18 cellular contexts compared by ENCODE assay signal in genomic region chr1:149993181-149993580, GRCh38. TPM values are rescaled to one million over a fixed set of nuclear protein-coding genes. Genes with fewer than 3 reads are reported as not detected.
DNase-seq lines count a peak whose midpoint lies in the region; ATAC-seq, FAIRE-seq and TF ChIP-seq lines count a peak whose summit lies in the region.
"Had no signal": no experiment of that assay in that cellular context is flagged by ENCODE, and none has a peak within 500 bp of the region (broad histone marks: within the 10 kb centered on the region; RNA-seq: fewer than 3 reads in every experiment).

No MANE protein-coding gene starts in this region.

- H3K4me3 Mint-ChIP-seq in activated naive CD8-positive, alpha-beta T cell treated with anti-CD3 and anti-CD28 coated beads, Interleukin-2, amount 50 U/mL, for 24 hours = no peak overlapping the region
- H3K4me3 Mint-ChIP-seq: CD4-positive, CD25-positive, alpha-beta regulatory T cell; CD8-positive, alpha-beta T cell had no signal

- peaks cover 100% of the 10 kb centered on the region for H3K79me2 ChIP-seq in GM23248 (ENCODE audit: insufficient read depth)

- H3K9me3 Mint-ChIP-seq in activated naive CD8-positive, alpha-beta T cell treated with anti-CD3 and anti-CD28 coated beads, Interleukin-2, amount 50 U/mL, for 24 hours = no peaks in the 10 kb centered on the region
- H3K9me3 Mint-ChIP-seq: CD4-positive, CD25-positive, alpha-beta regulatory T cell; CD8-positive, alpha-beta T cell had no signal

- H3K9ac ChIP-seq in GM23248 = no peak overlapping the region

- peaks cover 40% of the 10 kb centered on the region for H3K36me3 Mint-ChIP-seq in activated naive CD8-positive, alpha-beta T cell treated with anti-CD3 and anti-CD28 coated beads, Interleukin-2, amount 50 U/mL, for 24 hours (ENCODE audit: low read depth)

- H3K9me3 ChIP-seq in GM23248 (ENCODE audit: low read depth) = no peaks in the 10 kb centered on the region
- H3K9me3 ChIP-seq: Caco-2, HAP-1 had no signal

- peak; percentile 23 for DNase-seq in EH (ENCODE audit: low read depth)
- DNase-seq in GM23248 = no peak
- peak; percentile 32 for DNase-seq in M059J (ENCODE audit: low read depth)
- DNase-seq in activated naive CD8-positive, alpha-beta T cell treated with anti-CD3 and anti-CD28 coated beads, Interleukin-2, amount 50 U/mL, for 24 hours = no peak
- DNase-seq in EL = no peak
- DNase-seq in GM19239 (ENCODE audit: insufficient read length, low spot score) = no peak
- no peak for DNase-seq in GM13977 (ENCODE audit: low spot score)
- DNase-seq in central memory CD4-positive, alpha-beta T cell = no peak
- DNase-seq: C1 segment of cervical spinal cord; Caco-2; CD4-positive, CD25-positive, alpha-beta regulatory T cell; CD8-positive, alpha-beta T cell; DMS79; GOT3 had no signal

- H3K4me1 Mint-ChIP-seq in activated naive CD8-positive, alpha-beta T cell treated with anti-CD3 and anti-CD28 coated beads, Interleukin-2, amount 50 U/mL, for 24 hours = peaks cover 45% of the 10 kb centered on the region

- peaks cover 14% of the 10 kb centered on the region; the same call in 1 of the 2 replicates for H3K36me3 ChIP-seq in GM23248 (ENCODE audit: low read depth)
- H3K36me3 ChIP-seq: HAP-1 had no signal

- no peak for ATAC-seq in activated naive CD8-positive, alpha-beta T cell treated with anti-CD3 and anti-CD28 coated beads, Interleukin-2, amount 50 U/mL, for 24 hours
- ATAC-seq: CD8-positive, alpha-beta T cell had no signal

- in situ Hi-C loops in GM23248 (cut with MboI) (no loop called here), GM13977 (cut with MboI; ENCODE audit: low pct_unique_long_range_greater_than_20kb, low sequenced_read_pairs, unreplicated experiment) (no loop called here)

- H3K4me3 ChIP-seq in GM23248 = no peak overlapping the region
- H3K4me3 ChIP-seq: HAP-1 had no signal

- peaks cover 45% of the 10 kb centered on the region for H3F3A ChIP-seq in GM23248 (ENCODE audit: insufficient read depth)

- no peak for TF ChIP-seq CTCF in GM13977 (IDR thresholded peaks at IDR 0.05; ENCODE audit: extremely low read depth, insufficient read depth, missing control alignments)

- H3K27me3 ChIP-seq in GM23248 (replicated peaks; ENCODE audit: insufficient read depth) = no peaks in the 10 kb centered on the region

- H3K27ac Mint-ChIP-seq in activated naive CD8-positive, alpha-beta T cell treated with anti-CD3 and anti-CD28 coated beads, Interleukin-2, amount 50 U/mL, for 24 hours = peak overlapping the region; percentile 69
- H3K27ac Mint-ChIP-seq: CD4-positive, CD25-positive, alpha-beta regulatory T cell; CD8-positive, alpha-beta T cell had no signal

- H2AFZ ChIP-seq in GM23248 = no peak overlapping the region

- H3K4me1 ChIP-seq in GM23248 (ENCODE audit: insufficient read depth) = peaks cover 44% of the 10 kb centered on the region
- H3K4me1 ChIP-seq: HAP-1 had no signal

- H4K20me1 ChIP-seq in GM23248 (ENCODE audit: insufficient read depth) = peaks cover 18% of the 10 kb centered on the region

- WGBS in GM23248 (ENCODE audit: low coverage in 1 of 2, low lambda C conversion rate in 2 of 2, missing lambda C conversion rate in 2 of 2), 2 experiments = 32 to 39% methylated on average over 1 of the region's 1 CpG

- FAIRE-seq in GM19239 (lab: Jason Lieb, UNC) = no peak
- FAIRE-seq: G401.6, GM12892, H54 had no signal

- H3K27ac ChIP-seq in GM23248 = no peak overlapping the region

- H3K9me2 ChIP-seq in GM23248 (ENCODE audit: insufficient read depth) = no peaks in the 10 kb centered on the region

- no peaks in the 10 kb centered on the region for H3K27me3 Mint-ChIP-seq in activated naive CD8-positive, alpha-beta T cell treated with anti-CD3 and anti-CD28 coated beads, Interleukin-2, amount 50 U/mL, for 24 hours
- H3K27me3 Mint-ChIP-seq: CD4-positive, CD25-positive, alpha-beta regulatory T cell had no signal

- peak overlapping the region; percentile 5 for H3K4me2 ChIP-seq in GM23248 (ENCODE audit: unreplicated experiment)

RNA-seq across cellular contexts. Expression of gene OTUD7B, which starts 17.3 kb away (rescaled TPM):
- 20.1 and 20.2 TPM in 2 replicates for total RNA-seq in GM23248 (2014; rRNA removed; shearing (Covaris generic))
- 3.1 and 3.5 TPM in 2 replicates for polyA plus RNA-seq in GM23248 (2016; fragmentation: Nextera tagmentation; extraction: Ambion mirVana)
- total RNA-seq in M059J (2014; rRNA removed; shearing (Covaris generic)) = 8.2 and 17.1 TPM in 2 replicates

RNA-seq across cellular contexts. Expression of gene MTMR11, which starts 56.5 kb away (rescaled TPM):
- total RNA-seq in GM23248 (2014; rRNA removed; shearing (Covaris generic)) = 7.7 and 13.1 TPM in 2 replicates
- polyA plus RNA-seq in GM23248 (2016; fragmentation: Nextera tagmentation; extraction: Ambion mirVana) = 11.9 and 12.4 TPM in 2 replicates
- 6.1 and 8.3 TPM in 2 replicates for total RNA-seq in M059J (2014; rRNA removed; shearing (Covaris generic))

Comparison
In these comparisons a context has a peak if more than half of its experiments do, and no peak if none do; other contexts are left out.
1. DNase-seq: peak in EH (single experiment) and M059J (single experiment); none in GM23248 (single experiment), activated naive CD8-positive, alpha-beta T cell treated with anti-CD3 and anti-CD28 coated beads, Interleukin-2, amount 50 U/mL, for 24 hours (single experiment), EL (single experiment), GM19239 (single experiment), GM13977 (single experiment) and central memory CD4-positive, alpha-beta T cell (single experiment).